Comparison of ENCODE assay signal across 8 cellular contexts in the genomic region with DNA sequence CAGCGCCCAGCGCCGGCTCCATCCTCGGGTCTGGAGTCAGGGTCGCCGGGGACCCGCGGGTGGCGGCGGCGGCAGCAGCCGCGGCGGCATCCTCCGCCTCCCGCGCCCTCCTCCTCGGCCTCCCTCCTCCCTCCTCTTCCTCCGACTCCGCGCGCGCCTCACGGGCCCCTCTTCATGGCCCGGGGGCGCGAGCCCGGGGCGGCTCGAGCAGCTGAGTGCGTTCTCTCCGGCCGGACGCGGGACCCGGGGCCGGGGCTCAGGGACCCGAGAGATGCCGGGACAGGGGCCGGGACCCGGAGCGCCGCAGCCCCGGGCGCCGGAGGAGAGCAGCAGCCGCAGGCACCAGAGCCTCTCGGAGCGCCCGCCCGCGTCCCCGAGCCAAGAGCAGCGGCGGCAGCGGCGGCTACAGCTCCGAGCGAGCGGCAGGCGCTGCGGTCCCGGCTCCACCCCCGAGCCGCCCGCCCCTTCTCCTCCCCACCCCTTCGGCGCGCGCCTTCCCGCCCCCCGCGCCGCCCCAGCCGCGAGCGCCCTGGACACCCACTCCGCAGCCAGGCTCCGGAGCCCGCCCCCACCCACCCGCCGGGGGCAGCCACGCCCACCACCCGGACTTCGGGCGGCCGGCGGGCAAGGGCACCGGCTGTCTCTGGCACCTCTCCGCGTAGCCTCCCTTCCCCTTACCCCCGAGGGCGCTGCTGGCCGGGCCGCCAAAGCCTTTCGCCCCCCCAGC. TPM values are rescaled to one million over a fixed set of nuclear protein-coding genes. Genes with fewer than 3 reads are reported as not detected.
DNase-seq lines count a peak whose midpoint lies in the region; ATAC-seq and TF ChIP-seq lines count a peak whose summit lies in the region.

A gene with protein sequence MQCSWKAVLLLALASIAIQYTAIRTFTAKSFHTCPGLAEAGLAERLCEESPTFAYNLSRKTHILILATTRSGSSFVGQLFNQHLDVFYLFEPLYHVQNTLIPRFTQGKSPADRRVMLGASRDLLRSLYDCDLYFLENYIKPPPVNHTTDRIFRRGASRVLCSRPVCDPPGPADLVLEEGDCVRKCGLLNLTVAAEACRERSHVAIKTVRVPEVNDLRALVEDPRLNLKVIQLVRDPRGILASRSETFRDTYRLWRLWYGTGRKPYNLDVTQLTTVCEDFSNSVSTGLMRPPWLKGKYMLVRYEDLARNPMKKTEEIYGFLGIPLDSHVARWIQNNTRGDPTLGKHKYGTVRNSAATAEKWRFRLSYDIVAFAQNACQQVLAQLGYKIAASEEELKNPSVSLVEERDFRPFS (minus strand): TSS at position 417 of the 727 bp plus-strand sequence. CDS start 14,699 bp downstream, outside the sequence.

- H2AFZ ChIP-seq in KMS-11 (ENCODE audit: low read depth): peak within 1 kb of the TSS; percentile 47

- intact Hi-C loops in cardiac septum (cut with DNase I) (loop anchor here (10.0 kb wide), 1 partner anchor 89 kb away; no protein-coding TSS in a partner anchor), ovary (cut with DNase I) (loop anchor here in 3 of 4 donors (5.0 to 10.0 kb wide), 3 partner anchors 62 to 247 kb away; no protein-coding TSS in a partner anchor)

- peak within 1 kb of the TSS; percentile 59 to 79 (median 72) for H3K4me3 Mint-ChIP-seq in CD8-positive, alpha-beta memory T cell
- H3K4me3 Mint-ChIP-seq in activated naive CD8-positive, alpha-beta T cell treated with anti-CD3 and anti-CD28 coated beads, Interleukin-2, amount 10 ng/mL, durations not matched to agents 7 days and 5 days: peak within 1 kb of the TSS; percentile 63

- no peaks in the 10 kb centered on the region for H3K9me3 ChIP-seq in CD8-positive, alpha-beta memory T cell (ENCODE audit: low read length)
- H3K9me3 ChIP-seq in ovary: no peaks in the 10 kb centered on the region

- H3K4me1 ChIP-seq in CD8-positive, alpha-beta memory T cell (ENCODE audit: insufficient read depth, low read length): peaks cover 4% of the 10 kb centered on the region
- H3K4me1 ChIP-seq in KMS-11 (ENCODE audit: low read depth, poor library complexity, severe bottlenecking) (no peaks in the 10 kb centered on the region), ovary (ENCODE audit: insufficient read depth) (peaks cover 10% of the 10 kb centered on the region)

- ATAC-seq in activated naive CD8-positive, alpha-beta T cell treated with anti-CD3 and anti-CD28 coated beads, Interleukin-2, amount 10 ng/mL, durations not matched to agents 7 days and 5 days (ENCODE audit: low read depth): peak; percentile 48
- ATAC-seq in HG02970 (IDR thresholded peaks at IDR 0.05; ENCODE audit: low FRiP score, unreplicated experiment): no peak
- no peak for ATAC-seq in HG03432 (IDR thresholded peaks at IDR 0.05; ENCODE audit: unreplicated experiment)

- DNase-seq in CD8-positive, alpha-beta memory T cell: no peak
- DNase-seq in activated naive CD8-positive, alpha-beta T cell treated with anti-CD3 and anti-CD28 coated beads, Interleukin-2, amount 10 ng/mL, durations not matched to agents 7 days and 5 days: peak; percentile 52
- DNase-seq in cardiac septum (ENCODE audit: low spot score) (peak; percentile 76), ovary (peak; percentile 55 to 75 (median 65)), NCI-H187 treated with DMSO at 0.1 percent for 48 hours (lab: John Stamatoyannopoulos, UW) (no peak)

- H3K27ac Mint-ChIP-seq in CD8-positive, alpha-beta memory T cell: peak within 1 kb of the TSS in 1 of 8 donors; percentile 47
- peak within 1 kb of the TSS; percentile 54 for H3K27ac Mint-ChIP-seq in activated naive CD8-positive, alpha-beta T cell treated with anti-CD3 and anti-CD28 coated beads, Interleukin-2, amount 10 ng/mL, durations not matched to agents 7 days and 5 days

- H3K27ac ChIP-seq in CD8-positive, alpha-beta memory T cell (ENCODE audit: low read depth, low read length): no peak within 1 kb of the TSS
- H3K27ac ChIP-seq in KMS-11 (no peak within 1 kb of the TSS), ovary (peak within 1 kb of the TSS; percentile 63 to 83)

- H3K4me3 ChIP-seq in CD8-positive, alpha-beta memory T cell (ENCODE audit: low read length): no peak within 1 kb of the TSS
- H3K4me3 ChIP-seq in KMS-11 (IDR thresholded peaks at IDR 0.05; ENCODE audit: insufficient read depth, low read depth, low read length): no peak within 1 kb of the TSS
- peak within 1 kb of the TSS; percentile 54 for H3K4me3 ChIP-seq in ovary

- no peaks in the 10 kb centered on the region for H3K9me3 Mint-ChIP-seq in CD8-positive, alpha-beta memory T cell
- H3K9me3 Mint-ChIP-seq in activated naive CD8-positive, alpha-beta T cell treated with anti-CD3 and anti-CD28 coated beads, Interleukin-2, amount 10 ng/mL, durations not matched to agents 7 days and 5 days: no peaks in the 10 kb centered on the region

- no peaks in the 10 kb centered on the region for H3K79me2 ChIP-seq in KMS-11 (ENCODE audit: insufficient read depth, low read depth)

- POLR2A ChIA-PET in CD8-positive, alpha-beta memory T cell (lab: Charles Lee): no interaction called here
- POLR2A ChIA-PET in activated naive CD8-positive, alpha-beta T cell treated with anti-CD3 and anti-CD28 coated beads, Interleukin-2, amount 10 ng/mL, durations not matched to agents 7 days and 5 days (lab: Charles Lee): no interaction called here

- TF ChIP-seq EP300 in ovary (IDR thresholded peaks at IDR 0.05): no peak

- no peak for TF ChIP-seq CTCF in KMS-11 (conservative IDR thresholded peaks at IDR 0.05; ENCODE audit: low read depth, low read length)
- no peak for TF ChIP-seq CTCF in ovary (IDR thresholded peaks at IDR 0.05)

- H4K20me1 ChIP-seq in KMS-11 (ENCODE audit: insufficient read depth): no peaks in the 10 kb centered on the region

- H3K4me1 Mint-ChIP-seq in CD8-positive, alpha-beta memory T cell: peaks cover 0 to 11% (median 5%) of the 10 kb centered on the region in 3 donors
- peaks cover 3% of the 10 kb centered on the region for H3K4me1 Mint-ChIP-seq in activated naive CD8-positive, alpha-beta T cell treated with anti-CD3 and anti-CD28 coated beads, Interleukin-2, amount 10 ng/mL, durations not matched to agents 7 days and 5 days

- H3K9ac ChIP-seq in KMS-11: no peak within 1 kb of the TSS

- peaks cover 46% of the 10 kb centered on the region for H3K27me3 ChIP-seq in CD8-positive, alpha-beta memory T cell (ENCODE audit: insufficient read depth, low read length, poor library complexity, severe bottlenecking)
- H3K27me3 ChIP-seq in KMS-11 (ENCODE audit: insufficient read depth, low read depth): peaks cover 66% of the 10 kb centered on the region
- no peaks in the 10 kb centered on the region for H3K27me3 ChIP-seq in ovary

- H3K36me3 Mint-ChIP-seq in CD8-positive, alpha-beta memory T cell: no peaks in the 10 kb centered on the region
- no peaks in the 10 kb centered on the region for H3K36me3 Mint-ChIP-seq in activated naive CD8-positive, alpha-beta T cell treated with anti-CD3 and anti-CD28 coated beads, Interleukin-2, amount 10 ng/mL, durations not matched to agents 7 days and 5 days

- peaks cover 46 to 76% of the 10 kb centered on the region in 2 donors for H3K27me3 Mint-ChIP-seq in CD8-positive, alpha-beta memory T cell
- peaks cover 64% of the 10 kb centered on the region for H3K27me3 Mint-ChIP-seq in activated naive CD8-positive, alpha-beta T cell treated with anti-CD3 and anti-CD28 coated beads, Interleukin-2, amount 10 ng/mL, durations not matched to agents 7 days and 5 days

- peak within 1 kb of the TSS; percentile 63 for H3K4me2 ChIP-seq in KMS-11

- CTCF ChIA-PET in CD8-positive, alpha-beta memory T cell (lab: Charles Lee): interaction anchor here (1.3 kb wide), 1 partner anchor 11 kb away, joined by 5 read pairs; no protein-coding TSS in a partner anchor

- no peaks in the 10 kb centered on the region for H3K36me3 ChIP-seq in CD8-positive, alpha-beta memory T cell (ENCODE audit: insufficient read depth, low read length)
- H3K36me3 ChIP-seq in KMS-11 (ENCODE audit: insufficient read depth): no peaks in the 10 kb centered on the region
- no peaks in the 10 kb centered on the region for H3K36me3 ChIP-seq in ovary

- 0% methylated on average over 43 to 95 of the region's 96 CpGs for WGBS in ovary, 3 donors

- no peak for TF ChIP-seq POLR2A in ovary (IDR thresholded peaks at IDR 0.05)

RNA-seq across cellular contexts. Expression of the gene that starts here (rescaled TPM):
- total RNA-seq in CD8-positive, alpha-beta memory T cell: under 1 TPM; 0.80 to 0.94 TPM
- polyA plus RNA-seq in CD8-positive, alpha-beta memory T cell: not detected
- not detected for total RNA-seq in activated naive CD8-positive, alpha-beta T cell treated with anti-CD3 and anti-CD28 coated beads, Interleukin-2, amount 10 ng/mL, durations not matched to agents 7 days and 5 days
- total RNA-seq in cardiac septum: 2.6 TPM
- total RNA-seq in ovary: 10 to 100 TPM in 2 of 7 donors, 1 to 10 TPM in 5; 3.8 to 12.9 (median 8.2) TPM
- 1 to 10 TPM; 3.4 to 7.6 TPM for polyA plus RNA-seq in ovary

Comparison
In these comparisons a context has a peak if more than half of its experiments do, and no peak if none do; other contexts are left out.
1. Peak in DNase-seq and ATAC-seq in activated naive CD8-positive, alpha-beta T cell treated with anti-CD3 and anti-CD28 coated beads, Interleukin-2, amount 10 ng/mL, durations not matched to agents 7 days and 5 days; RNA of the gene not detected or under 1 TPM.
2. DNase-seq: peak in cardiac septum (single experiment) and ovary (5 of 5); none in CD8-positive, alpha-beta memory T cell (0 of 5) and NCI-H187 treated with DMSO at 0.1 percent for 48 hours (single experiment).
3. H3K27ac ChIP-seq: peak in ovary (2 of 2); none in CD8-positive, alpha-beta memory T cell (single experiment) and KMS-11 (single experiment).